Comparison of ENCODE assay signal across 1 cellular context in the genomic region with DNA sequence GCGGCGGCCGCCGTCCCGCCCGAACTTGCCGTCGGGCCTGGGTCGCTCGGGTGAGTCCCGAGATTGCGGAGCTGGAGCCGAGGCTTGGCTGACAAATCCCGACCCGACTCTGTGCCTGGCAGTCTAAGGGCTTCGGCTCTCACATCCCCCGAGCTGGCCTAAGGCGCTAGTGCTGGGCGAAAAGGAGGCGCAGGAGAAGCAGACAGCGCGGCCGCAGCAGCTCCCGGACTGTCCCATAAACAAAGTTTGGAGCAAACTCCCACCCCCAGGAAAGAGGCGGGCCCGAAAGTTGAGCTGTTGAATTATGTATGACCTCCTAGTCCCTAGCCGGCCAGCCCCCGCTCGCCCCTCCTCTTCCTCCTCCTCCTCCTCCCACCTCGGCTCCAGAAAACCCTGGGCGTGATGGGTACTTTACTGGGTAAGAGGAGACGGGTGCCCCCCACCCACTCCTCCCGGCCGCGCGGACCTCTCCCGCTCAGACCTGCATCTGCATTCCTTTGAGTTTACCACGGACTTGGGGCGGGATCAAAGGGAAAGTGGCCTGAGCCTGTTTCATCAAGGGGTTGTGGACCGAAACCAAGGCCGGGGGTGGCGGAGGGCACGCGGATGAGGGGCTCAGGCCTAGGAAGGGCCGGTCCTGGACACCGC.
TF ChIP-seq lines count a peak whose summit lies in the region.

A gene (minus strand): TSS at position 230 of the 648 bp plus-strand sequence. CDS start 719 bp downstream, outside the sequence.

TF ChIP-seq in HepG2, 621 proteins besides CTCF, POLR2A, EP300 and RAD21 (continued from another document and continues in another):
- TF ChIP-seq EEA1 (CRISPR knock-in tag; IDR thresholded peaks at IDR 0.05; ENCODE audit: borderline replicate concordance) (0 out of 2 replicates have a peak, but pooled peaks have one; percentile 8), GABPA (IDR thresholded peaks at IDR 0.05; ENCODE audit: low read depth, low read length) (no peak), GABPA (CRISPR knock-in tag; IDR thresholded peaks at IDR 0.05; ENCODE audit: low read depth) (0 out of 2 replicates have a peak, but pooled peaks have one; percentile 36), ZKSCAN8 (CRISPR knock-in tag; IDR thresholded peaks at IDR 0.05; ENCODE audit: borderline replicate concordance) (peak; percentile 63; the same call in 1 of the 2 replicates), ZBTB1 (CRISPR knock-in tag; IDR thresholded peaks at IDR 0.05; ENCODE audit: borderline replicate concordance) (no peak), SP4 (CRISPR knock-in tag; IDR thresholded peaks at IDR 0.05) (peak; percentile 58; the same call in 1 of the 2 replicates), CEBPG (CRISPR knock-in tag; IDR thresholded peaks at IDR 0.05) (no peak), ZBTB3 (CRISPR knock-in tag; IDR thresholded peaks at IDR 0.05; ENCODE audit: borderline replicate concordance, low read depth) (no peak), ZNF484 (CRISPR knock-in tag; IDR thresholded peaks at IDR 0.05; ENCODE audit: borderline replicate concordance, low read depth) (no peak), ZNF598 (CRISPR knock-in tag; IDR thresholded peaks at IDR 0.05; ENCODE audit: borderline replicate concordance) (no peak), ZSCAN29 (CRISPR knock-in tag; conservative IDR thresholded peaks at IDR 0.05) (0 out of 2 replicates have a peak, but pooled peaks have one; percentile 49), ZFYVE20 (CRISPR knock-in tag; IDR thresholded peaks at IDR 0.05; ENCODE audit: borderline replicate concordance, low read depth) (no peak), WIZ (CRISPR knock-in tag; IDR thresholded peaks at IDR 0.05) (no peak), ELF3 (CRISPR knock-in tag; IDR thresholded peaks at IDR 0.05) (0 out of 2 replicates have a peak, but pooled peaks have one; percentile 10), ZSCAN22 (CRISPR knock-in tag; IDR thresholded peaks at IDR 0.05) (0 out of 2 replicates have a peak, but pooled peaks have one; percentile 25), ZNF34 (CRISPR knock-in tag; IDR thresholded peaks at IDR 0.05; ENCODE audit: borderline replicate concordance) (0 out of 2 replicates have a peak, but pooled peaks have one; percentile 24), XBP1 (CRISPR knock-in tag; IDR thresholded peaks at IDR 0.05) (no peak), ARNT2 (CRISPR knock-in tag; IDR thresholded peaks at IDR 0.05; ENCODE audit: low read depth) (no peak), IKZF4 (CRISPR knock-in tag; IDR thresholded peaks at IDR 0.05; ENCODE audit: borderline replicate concordance, low read depth, not compliant biosample characterization) (no peak), HES4 (CRISPR knock-in tag; IDR thresholded peaks at IDR 0.05; ENCODE audit: borderline replicate concordance) (0 out of 2 replicates have a peak, but pooled peaks have one; percentile 55), NFIB (CRISPR knock-in tag; IDR thresholded peaks at IDR 0.05; ENCODE audit: borderline replicate concordance) (no peak), ZNF709 (CRISPR knock-in tag; IDR thresholded peaks at IDR 0.05) (peak; percentile 89), ZNF766 (CRISPR knock-in tag; IDR thresholded peaks at IDR 0.05; ENCODE audit: borderline replicate concordance) (no peak), ZNF431 (CRISPR knock-in tag; IDR thresholded peaks at IDR 0.05; ENCODE audit: borderline replicate concordance, low read depth) (no peak; the same call in 1 of the 2 replicates), KAT7 (CRISPR knock-in tag; IDR thresholded peaks at IDR 0.05; ENCODE audit: borderline replicate concordance) (peak; percentile 53), NFE2L2 (IDR thresholded peaks at IDR 0.05; ENCODE audit: low read length) (no peak), ZNF160 (CRISPR knock-in tag; IDR thresholded peaks at IDR 0.05) (peak; percentile 60; the same call in 1 of the 2 replicates), TEAD3 (CRISPR knock-in tag; optimal IDR thresholded peaks at IDR 0.05; ENCODE audit: borderline replicate concordance) (peak; percentile 42), GATAD1 (CRISPR knock-in tag; IDR thresholded peaks at IDR 0.05) (0 out of 2 replicates have a peak, but pooled peaks have one; percentile 13), KDM5B (CRISPR knock-in tag; IDR thresholded peaks at IDR 0.05; ENCODE audit: borderline replicate concordance) (peak; percentile 60), ZNF768 (CRISPR knock-in tag; IDR thresholded peaks at IDR 0.05) (no peak; the same call in 1 of the 2 replicates), ZNF543 (CRISPR knock-in tag; IDR thresholded peaks at IDR 0.05) (peak; percentile 77), ZKSCAN5 (CRISPR knock-in tag; IDR thresholded peaks at IDR 0.05) (no peak), CBX5 (CRISPR knock-in tag; IDR thresholded peaks at IDR 0.05; ENCODE audit: borderline replicate concordance) (no peak), ONECUT2 (CRISPR knock-in tag; IDR thresholded peaks at IDR 0.05) (no peak), ISX (CRISPR knock-in tag; conservative IDR thresholded peaks at IDR 0.05) (no peak), CREM (IDR thresholded peaks at IDR 0.05) (no peak), CREM (CRISPR knock-in tag; IDR thresholded peaks at IDR 0.05) (no peak), ZNF713 (CRISPR knock-in tag; IDR thresholded peaks at IDR 0.05) (no peak), KLF13 (CRISPR knock-in tag; IDR thresholded peaks at IDR 0.05) (no peak), NPAS2 (CRISPR knock-in tag; IDR thresholded peaks at IDR 0.05; ENCODE audit: borderline replicate concordance) (no peak), AHR (CRISPR knock-in tag; IDR thresholded peaks at IDR 0.05) (0 out of 2 replicates have a peak, but pooled peaks have one; percentile 18), ZNF570 (CRISPR knock-in tag; IDR thresholded peaks at IDR 0.05; ENCODE audit: borderline replicate concordance) (no peak)
- TF ChIP-seq, protein P1, sequence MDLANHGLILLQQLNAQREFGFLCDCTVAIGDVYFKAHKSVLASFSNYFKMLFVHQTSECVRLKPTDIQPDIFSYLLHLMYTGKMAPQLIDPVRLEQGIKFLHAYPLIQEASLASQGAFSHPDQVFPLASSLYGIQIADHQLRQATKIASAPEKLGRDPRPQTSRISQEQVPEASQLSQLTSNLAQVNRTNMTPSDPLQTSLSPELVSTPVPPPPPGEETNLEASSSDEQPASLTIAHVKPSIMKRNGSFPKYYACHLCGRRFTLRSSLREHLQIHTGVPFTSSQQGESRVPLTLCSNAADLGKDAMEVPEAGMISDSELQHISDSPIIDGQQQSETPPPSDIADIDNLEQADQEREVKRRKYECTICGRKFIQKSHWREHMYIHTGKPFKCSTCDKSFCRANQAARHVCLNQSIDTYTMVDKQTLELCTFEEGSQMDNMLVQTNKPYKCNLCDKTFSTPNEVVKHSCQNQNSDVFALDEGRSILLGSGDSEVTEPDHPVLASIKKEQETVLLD (CRISPR knock-in tag; IDR thresholded peaks at IDR 0.05; ENCODE audit: low read depth): no peak; the same call in 1 of the 2 replicates
- TF ChIP-seq, protein P2, sequence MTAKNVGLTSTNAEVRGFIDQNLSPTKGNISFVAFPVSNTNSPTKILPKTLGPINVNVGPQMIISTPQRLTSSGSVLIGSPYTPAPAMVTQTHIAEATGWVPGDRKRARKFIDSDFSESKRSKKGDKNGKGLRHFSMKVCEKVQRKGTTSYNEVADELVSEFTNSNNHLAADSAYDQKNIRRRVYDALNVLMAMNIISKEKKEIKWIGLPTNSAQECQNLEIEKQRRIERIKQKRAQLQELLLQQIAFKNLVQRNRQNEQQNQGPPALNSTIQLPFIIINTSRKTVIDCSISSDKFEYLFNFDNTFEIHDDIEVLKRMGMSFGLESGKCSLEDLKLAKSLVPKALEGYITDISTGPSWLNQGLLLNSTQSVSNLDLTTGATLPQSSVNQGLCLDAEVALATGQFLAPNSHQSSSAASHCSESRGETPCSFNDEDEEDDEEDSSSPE (CRISPR knock-in tag; IDR thresholded peaks at IDR 0.05): peak; percentile 35; the same call in 1 of the 2 replicates
- TF ChIP-seq, protein P3, sequence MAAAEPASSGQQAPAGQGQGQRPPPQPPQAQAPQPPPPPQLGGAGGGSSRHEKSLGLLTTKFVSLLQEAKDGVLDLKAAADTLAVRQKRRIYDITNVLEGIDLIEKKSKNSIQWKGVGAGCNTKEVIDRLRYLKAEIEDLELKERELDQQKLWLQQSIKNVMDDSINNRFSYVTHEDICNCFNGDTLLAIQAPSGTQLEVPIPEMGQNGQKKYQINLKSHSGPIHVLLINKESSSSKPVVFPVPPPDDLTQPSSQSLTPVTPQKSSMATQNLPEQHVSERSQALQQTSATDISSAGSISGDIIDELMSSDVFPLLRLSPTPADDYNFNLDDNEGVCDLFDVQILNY (CRISPR knock-in tag; conservative IDR thresholded peaks at IDR 0.05): no peak
- TF ChIP-seq, protein P4, sequence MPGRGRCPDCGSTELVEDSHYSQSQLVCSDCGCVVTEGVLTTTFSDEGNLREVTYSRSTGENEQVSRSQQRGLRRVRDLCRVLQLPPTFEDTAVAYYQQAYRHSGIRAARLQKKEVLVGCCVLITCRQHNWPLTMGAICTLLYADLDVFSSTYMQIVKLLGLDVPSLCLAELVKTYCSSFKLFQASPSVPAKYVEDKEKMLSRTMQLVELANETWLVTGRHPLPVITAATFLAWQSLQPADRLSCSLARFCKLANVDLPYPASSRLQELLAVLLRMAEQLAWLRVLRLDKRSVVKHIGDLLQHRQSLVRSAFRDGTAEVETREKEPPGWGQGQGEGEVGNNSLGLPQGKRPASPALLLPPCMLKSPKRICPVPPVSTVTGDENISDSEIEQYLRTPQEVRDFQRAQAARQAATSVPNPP (CRISPR knock-in tag; IDR thresholded peaks at IDR 0.05): peak; percentile 73
- TF ChIP-seq, protein P5, sequence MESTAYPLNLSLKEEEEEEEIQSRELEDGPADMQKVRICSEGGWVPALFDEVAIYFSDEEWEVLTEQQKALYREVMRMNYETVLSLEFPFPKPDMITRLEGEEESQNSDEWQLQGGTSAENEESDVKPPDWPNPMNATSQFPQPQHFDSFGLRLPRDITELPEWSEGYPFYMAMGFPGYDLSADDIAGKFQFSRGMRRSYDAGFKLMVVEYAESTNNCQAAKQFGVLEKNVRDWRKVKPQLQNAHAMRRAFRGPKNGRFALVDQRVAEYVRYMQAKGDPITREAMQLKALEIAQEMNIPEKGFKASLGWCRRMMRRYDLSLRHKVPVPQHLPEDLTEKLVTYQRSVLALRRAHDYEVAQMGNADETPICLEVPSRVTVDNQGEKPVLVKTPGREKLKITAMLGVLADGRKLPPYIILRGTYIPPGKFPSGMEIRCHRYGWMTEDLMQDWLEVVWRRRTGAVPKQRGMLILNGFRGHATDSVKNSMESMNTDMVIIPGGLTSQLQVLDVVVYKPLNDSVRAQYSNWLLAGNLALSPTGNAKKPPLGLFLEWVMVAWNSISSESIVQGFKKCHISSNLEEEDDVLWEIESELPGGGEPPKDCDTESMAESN (CRISPR knock-in tag; conservative IDR thresholded peaks at IDR 0.05): peak; percentile 50; the same call in 1 of the 2 replicates
- TF ChIP-seq, protein P6, sequence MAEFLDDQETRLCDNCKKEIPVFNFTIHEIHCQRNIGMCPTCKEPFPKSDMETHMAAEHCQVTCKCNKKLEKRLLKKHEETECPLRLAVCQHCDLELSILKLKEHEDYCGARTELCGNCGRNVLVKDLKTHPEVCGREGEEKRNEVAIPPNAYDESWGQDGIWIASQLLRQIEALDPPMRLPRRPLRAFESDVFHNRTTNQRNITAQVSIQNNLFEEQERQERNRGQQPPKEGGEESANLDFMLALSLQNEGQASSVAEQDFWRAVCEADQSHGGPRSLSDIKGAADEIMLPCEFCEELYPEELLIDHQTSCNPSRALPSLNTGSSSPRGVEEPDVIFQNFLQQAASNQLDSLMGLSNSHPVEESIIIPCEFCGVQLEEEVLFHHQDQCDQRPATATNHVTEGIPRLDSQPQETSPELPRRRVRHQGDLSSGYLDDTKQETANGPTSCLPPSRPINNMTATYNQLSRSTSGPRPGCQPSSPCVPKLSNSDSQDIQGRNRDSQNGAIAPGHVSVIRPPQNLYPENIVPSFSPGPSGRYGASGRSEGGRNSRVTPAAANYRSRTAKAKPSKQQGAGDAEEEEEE (CRISPR knock-in tag; IDR thresholded peaks at IDR 0.05; ENCODE audit: borderline replicate concordance): no peak
- TF ChIP-seq, protein P7, sequence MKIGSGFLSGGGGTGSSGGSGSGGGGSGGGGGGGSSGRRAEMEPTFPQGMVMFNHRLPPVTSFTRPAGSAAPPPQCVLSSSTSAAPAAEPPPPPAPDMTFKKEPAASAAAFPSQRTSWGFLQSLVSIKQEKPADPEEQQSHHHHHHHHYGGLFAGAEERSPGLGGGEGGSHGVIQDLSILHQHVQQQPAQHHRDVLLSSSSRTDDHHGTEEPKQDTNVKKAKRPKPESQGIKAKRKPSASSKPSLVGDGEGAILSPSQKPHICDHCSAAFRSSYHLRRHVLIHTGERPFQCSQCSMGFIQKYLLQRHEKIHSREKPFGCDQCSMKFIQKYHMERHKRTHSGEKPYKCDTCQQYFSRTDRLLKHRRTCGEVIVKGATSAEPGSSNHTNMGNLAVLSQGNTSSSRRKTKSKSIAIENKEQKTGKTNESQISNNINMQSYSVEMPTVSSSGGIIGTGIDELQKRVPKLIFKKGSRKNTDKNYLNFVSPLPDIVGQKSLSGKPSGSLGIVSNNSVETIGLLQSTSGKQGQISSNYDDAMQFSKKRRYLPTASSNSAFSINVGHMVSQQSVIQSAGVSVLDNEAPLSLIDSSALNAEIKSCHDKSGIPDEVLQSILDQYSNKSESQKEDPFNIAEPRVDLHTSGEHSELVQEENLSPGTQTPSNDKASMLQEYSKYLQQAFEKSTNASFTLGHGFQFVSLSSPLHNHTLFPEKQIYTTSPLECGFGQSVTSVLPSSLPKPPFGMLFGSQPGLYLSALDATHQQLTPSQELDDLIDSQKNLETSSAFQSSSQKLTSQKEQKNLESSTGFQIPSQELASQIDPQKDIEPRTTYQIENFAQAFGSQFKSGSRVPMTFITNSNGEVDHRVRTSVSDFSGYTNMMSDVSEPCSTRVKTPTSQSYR (CRISPR knock-in tag; IDR thresholded peaks at IDR 0.05; ENCODE audit: borderline replicate concordance): no peak
- TF ChIP-seq, protein P8, sequence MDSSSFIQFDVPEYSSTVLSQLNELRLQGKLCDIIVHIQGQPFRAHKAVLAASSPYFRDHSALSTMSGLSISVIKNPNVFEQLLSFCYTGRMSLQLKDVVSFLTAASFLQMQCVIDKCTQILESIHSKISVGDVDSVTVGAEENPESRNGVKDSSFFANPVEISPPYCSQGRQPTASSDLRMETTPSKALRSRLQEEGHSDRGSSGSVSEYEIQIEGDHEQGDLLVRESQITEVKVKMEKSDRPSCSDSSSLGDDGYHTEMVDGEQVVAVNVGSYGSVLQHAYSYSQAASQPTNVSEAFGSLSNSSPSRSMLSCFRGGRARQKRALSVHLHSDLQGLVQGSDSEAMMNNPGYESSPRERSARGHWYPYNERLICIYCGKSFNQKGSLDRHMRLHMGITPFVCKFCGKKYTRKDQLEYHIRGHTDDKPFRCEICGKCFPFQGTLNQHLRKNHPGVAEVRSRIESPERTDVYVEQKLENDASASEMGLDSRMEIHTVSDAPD (CRISPR knock-in tag; IDR thresholded peaks at IDR 0.05): no peak
- TF ChIP-seq, protein P9, sequence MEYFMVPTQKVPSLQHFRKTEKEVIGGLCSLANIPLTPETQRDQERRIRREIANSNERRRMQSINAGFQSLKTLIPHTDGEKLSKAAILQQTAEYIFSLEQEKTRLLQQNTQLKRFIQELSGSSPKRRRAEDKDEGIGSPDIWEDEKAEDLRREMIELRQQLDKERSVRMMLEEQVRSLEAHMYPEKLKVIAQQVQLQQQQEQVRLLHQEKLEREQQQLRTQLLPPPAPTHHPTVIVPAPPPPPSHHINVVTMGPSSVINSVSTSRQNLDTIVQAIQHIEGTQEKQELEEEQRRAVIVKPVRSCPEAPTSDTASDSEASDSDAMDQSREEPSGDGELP (IDR thresholded peaks at IDR 0.05; ENCODE audit: borderline replicate concordance, low read depth): no peak
